14 cellular contexts compared by ENCODE assay signal in the genomic region with DNA sequence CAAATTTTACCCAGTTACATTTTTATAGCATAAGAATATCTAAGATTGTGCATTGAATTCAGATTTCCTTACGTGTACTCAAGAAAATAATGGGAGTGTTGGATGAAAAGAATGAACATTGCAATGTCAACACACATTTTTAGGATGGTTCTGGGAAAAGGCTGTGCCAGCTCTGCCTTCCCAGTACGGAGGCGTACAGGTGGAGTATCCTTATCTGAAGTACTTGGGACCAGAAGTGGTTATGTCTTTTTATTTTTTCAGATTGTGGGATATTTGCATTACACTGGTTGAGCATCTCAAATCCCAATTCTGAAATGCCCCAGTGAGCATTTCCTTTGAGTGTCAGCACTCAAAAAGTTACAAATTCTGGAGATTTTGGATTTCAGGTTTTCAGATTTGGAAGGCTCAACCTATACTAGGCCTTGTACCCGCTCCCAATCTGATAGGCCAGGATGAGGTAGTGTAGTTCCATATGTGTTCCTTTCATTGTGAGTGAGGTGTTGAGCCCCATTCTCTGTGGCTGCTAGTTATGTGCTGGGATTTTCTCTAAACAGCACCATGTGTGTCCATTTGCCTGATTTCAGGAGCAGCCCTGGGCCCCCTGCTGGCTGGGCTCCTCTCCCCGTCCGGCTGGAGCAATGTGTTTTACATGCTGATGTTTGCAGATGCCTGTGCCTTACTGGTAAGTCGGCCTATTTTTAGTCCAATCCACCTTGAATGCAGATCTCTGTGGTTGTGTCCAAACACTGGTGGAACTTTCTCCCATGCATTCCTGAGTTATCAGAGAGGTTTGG.
DNase-seq lines count a peak whose midpoint lies in the region; ATAC-seq and TF ChIP-seq lines count a peak whose summit lies in the region.
"Had no signal": no experiment of that assay in that cellular context is flagged by ENCODE, and none has a peak within 500 bp of the region (broad histone marks: within the 10 kb centered on the region; RNA-seq: fewer than 3 reads in every experiment).

No MANE protein-coding gene starts in this region.

- no peak overlapping the region for H3K4me3 ChIP-seq in LNCaP clone FGC (ENCODE audit: low read depth, low read length)
- H3K4me3 ChIP-seq in epithelial cell of proximal tubule (ENCODE audit: low read depth, low read length) = no peak overlapping the region
- H3K4me3 ChIP-seq in osteoblast (ENCODE audit: insufficient read depth, low read length) = no peak overlapping the region
- H3K4me3 ChIP-seq: esophagus squamous epithelium, psoas muscle had no signal

- H3K36me3 ChIP-seq in osteoblast (ENCODE audit: insufficient read depth, low read length) = no peaks in the 10 kb centered on the region

- peaks cover 11% of the 10 kb centered on the region for H3K4me1 Mint-ChIP-seq in endothelial cell (ENCODE audit: unreplicated experiment)
- H3K4me1 Mint-ChIP-seq: activated CD4-positive, alpha-beta T cell treated with anti-CD3 and anti-CD28 coated beads for 36 hours had no signal

- H3K27ac Mint-ChIP-seq in endothelial cell (ENCODE audit: unreplicated experiment) = no peak overlapping the region
- H3K27ac Mint-ChIP-seq: activated CD4-positive, alpha-beta T cell treated with anti-CD3 and anti-CD28 coated beads for 36 hours had no signal

- no peaks in the 10 kb centered on the region for H3K79me2 ChIP-seq in osteoblast (ENCODE audit: insufficient read depth, low read length)

- H3K27me3 Mint-ChIP-seq in endothelial cell (ENCODE audit: unreplicated experiment) = peaks cover 6% of the 10 kb centered on the region
- H3K27me3 Mint-ChIP-seq: activated CD4-positive, alpha-beta T cell treated with anti-CD3 and anti-CD28 coated beads for 36 hours had no signal

- no peaks in the 10 kb centered on the region for H4K20me1 ChIP-seq in osteoblast (ENCODE audit: insufficient read depth, low read length)

- H3K9me3 Mint-ChIP-seq in endothelial cell (ENCODE audit: unreplicated experiment) = no peaks in the 10 kb centered on the region

- peak; percentile 19 for DNase-seq in EL
- no peak for DNase-seq in LNCaP clone FGC (ENCODE audit: low read depth)
- no peak for DNase-seq in epithelial cell of proximal tubule (ENCODE audit: low read depth)
- peak; percentile 86 for DNase-seq in osteoblast (ENCODE audit: insufficient read length, low spot score, missing footprints)
- no peak for DNase-seq in G401 (ENCODE audit: low spot score)
- DNase-seq in endothelial cell (ENCODE audit: low spot score) = no peak
- DNase-seq: activated CD4-positive, alpha-beta T cell treated with anti-CD3 and anti-CD28 coated beads for 36 hours; anterior cingulate cortex; esophagus squamous epithelium; mammary epithelial cell; NCI-H2081; psoas muscle had no signal

- no peak for ATAC-seq in GM21526 (IDR thresholded peaks at IDR 0.05; ENCODE audit: low FRiP score, unreplicated experiment)
- ATAC-seq: activated CD4-positive, alpha-beta T cell treated with anti-CD3 and anti-CD28 coated beads for 36 hours; Panc1; psoas muscle had no signal

- peaks cover 14% of the 10 kb centered on the region for H3K36me3 Mint-ChIP-seq in endothelial cell (ENCODE audit: low read depth, unreplicated experiment)

- no peaks in the 10 kb centered on the region for H3K4me1 ChIP-seq in osteoblast (ENCODE audit: insufficient read depth, low read length)
- H3K4me1 ChIP-seq: esophagus squamous epithelium, psoas muscle had no signal

- in situ Hi-C loops in G401 (cut with HindIII; ENCODE audit: low sequenced_read_pairs) = no loop called here

- H3K27me3 ChIP-seq in osteoblast (ENCODE audit: insufficient read depth, low read length) = no peaks in the 10 kb centered on the region
- H3K27me3 ChIP-seq: esophagus squamous epithelium had no signal

- no peak overlapping the region for H3K4me2 ChIP-seq in osteoblast (ENCODE audit: insufficient read depth, low read length)

- TF ChIP-seq CTCF in LNCaP clone FGC (IDR thresholded peaks at IDR 0.05; ENCODE audit: control insufficient read depth, extremely low read depth, insufficient read depth) = peak; percentile 40
- TF ChIP-seq CTCF in epithelial cell of proximal tubule (conservative IDR thresholded peaks at IDR 0.05; ENCODE audit: low read depth, low read length) = peak; percentile 47
- peak; percentile 48 for TF ChIP-seq CTCF in osteoblast (IDR thresholded peaks at IDR 0.05; ENCODE audit: extremely low read depth, low read depth, low read length)
- no peak for TF ChIP-seq CTCF in endothelial cell (IDR thresholded peaks at IDR 0.05; ENCODE audit: unreplicated experiment)

- H3K9me3 ChIP-seq in osteoblast (ENCODE audit: low read depth, low read length) = no peaks in the 10 kb centered on the region

- no peak overlapping the region for H3K4me3 Mint-ChIP-seq in endothelial cell (ENCODE audit: unreplicated experiment)
- H3K4me3 Mint-ChIP-seq: activated CD4-positive, alpha-beta T cell treated with anti-CD3 and anti-CD28 coated beads for 36 hours had no signal

- H2AFZ ChIP-seq in osteoblast (ENCODE audit: low read length) = no peak overlapping the region

- H3K27ac ChIP-seq in osteoblast (ENCODE audit: low read depth, low read length) = no peak overlapping the region
- H3K27ac ChIP-seq: esophagus squamous epithelium, psoas muscle had no signal

Comparison
In these comparisons a context has a peak if more than half of its experiments do, and no peak if none do; other contexts are left out.
1. DNase-seq: peak in EL (single experiment) and osteoblast (single experiment); none in LNCaP clone FGC (single experiment), epithelial cell of proximal tubule (single experiment), G401 (single experiment) and endothelial cell (single experiment).